8 cellular contexts compared by ENCODE assay signal in genomic region chr10:42638053-42638820, GRCh38. TPM values are rescaled to one million over a fixed set of nuclear protein-coding genes. Genes with fewer than 3 reads are reported as not detected.
DNase-seq lines count a peak whose midpoint lies in the region; ATAC-seq, FAIRE-seq and TF ChIP-seq lines count a peak whose summit lies in the region.

Gene ZNF33B, minus strand, starts transcription at chr10:42638570. Its CDS starts 1,642 bp downstream, at chr10:42636928.

- peak within 1 kb of the TSS; percentile 71 for H3K4ac ChIP-seq in trophoblast cell (ENCODE audit: low read depth, low read length)

- H3K18ac ChIP-seq in trophoblast cell (ENCODE audit: low read length), result peak within 1 kb of the TSS; percentile 91

- H2BK12ac ChIP-seq in trophoblast cell (ENCODE audit: low read length), result no peak within 1 kb of the TSS

- H3K9me3 ChIP-seq in trophoblast cell (ENCODE audit: insufficient read depth, low read depth, low read length), result no peaks in the 10 kb centered on the region
- H3K9me3 ChIP-seq in transverse colon, result no peaks in the 10 kb centered on the region

- H4K91ac ChIP-seq in trophoblast cell (ENCODE audit: low read depth, low read length), result peak within 1 kb of the TSS; percentile 96

- peak within 1 kb of the TSS; percentile 97 for H4K8ac ChIP-seq in trophoblast cell (ENCODE audit: low read depth, low read length)

- in situ Hi-C loops in transverse colon (cut with MboI; ENCODE audit: low pct_ligation_motif_present in 1 of 4, low pct_unique_long_range_greater_than_20kb in 1 of 4, low sequenced_read_pairs in 3 of 4), result no loop called here

- no peaks in the 10 kb centered on the region for H3K4me1 ChIP-seq in trophoblast cell (ENCODE audit: control insufficient read depth in 1 of 2, insufficient read depth in 2 of 2, low read length in 2 of 2)
- peaks cover 0 to 38% (median 7%) of the 10 kb centered on the region in 4 donors for H3K4me1 ChIP-seq in transverse colon

- H3K36me3 Mint-ChIP-seq in activated naive CD8-positive, alpha-beta T cell treated with anti-CD3 and anti-CD28 coated beads, Interleukin-2, amount 50 U/mL, for 24 hours (ENCODE audit: low read depth), result peaks cover 15% of the 10 kb centered on the region

- TF ChIP-seq POLR2A in GM12892 (IDR thresholded peaks at IDR 0.05; ENCODE audit: low read depth, low read length) (peak; percentile 89), transverse colon (IDR thresholded peaks at IDR 0.05) (peak; percentile 93)

- FAIRE-seq in GM12892 (lab: Jason Lieb, UNC), result peak; percentile 94

- peak within 1 kb of the TSS; percentile 74 for H2BK120ac ChIP-seq in trophoblast cell (ENCODE audit: insufficient read depth, low read length, poor library complexity)

- H3K36me3 ChIP-seq in trophoblast cell (ENCODE audit: control insufficient read depth in 1 of 2, insufficient read depth in 2 of 2, low read length in 2 of 2), result peaks cover 0 to 4% of the 10 kb centered on the region in 2 experiments
- H3K36me3 ChIP-seq in transverse colon, result peaks cover 0 to under 1% (median 0%) of the 10 kb centered on the region in 4 donors

- peak within 1 kb of the TSS; percentile 97 for H3K27ac ChIP-seq in trophoblast cell (ENCODE audit: low read depth, low read length)
- peak within 1 kb of the TSS; percentile 95 to 99 (median 96) for H3K27ac ChIP-seq in transverse colon

- H2AFZ ChIP-seq in trophoblast cell (ENCODE audit: insufficient read depth, low read length, poor library complexity), result peak within 1 kb of the TSS; percentile 93

- TF ChIP-seq EP300 in transverse colon (IDR thresholded peaks at IDR 0.05; ENCODE audit: low read depth), result no peak

- H3K27me3 Mint-ChIP-seq in activated naive CD8-positive, alpha-beta T cell treated with anti-CD3 and anti-CD28 coated beads, Interleukin-2, amount 50 U/mL, for 24 hours, result no peaks in the 10 kb centered on the region

- peak; percentile 96 for ATAC-seq in HG02840 (IDR thresholded peaks at IDR 0.05; ENCODE audit: low FRiP score, unreplicated experiment)
- ATAC-seq in activated naive CD8-positive, alpha-beta T cell treated with anti-CD3 and anti-CD28 coated beads, Interleukin-2, amount 50 U/mL, for 24 hours, result peak; percentile 98

- H3K79me1 ChIP-seq in trophoblast cell (ENCODE audit: low read length), result peaks cover 9% of the 10 kb centered on the region

- intact Hi-C loops in cardiac septum (cut with DNase I), result loop anchor here (2.0 to 10.0 kb wide), 2 partner anchors 85 to 147 kb away; partner anchors contain the start of gene BMS1
- intact Hi-C loops in transverse colon (cut with DNase I; ENCODE audit: low total_unique reads), result no loop called here

- H3K79me2 ChIP-seq in trophoblast cell (ENCODE audit: control insufficient read depth, insufficient read depth, low read length, poor library complexity), result peaks cover 6% of the 10 kb centered on the region

- no peak within 1 kb of the TSS for H3K23ac ChIP-seq in trophoblast cell (ENCODE audit: low read length)

- H3K27me3 ChIP-seq in trophoblast cell (ENCODE audit: insufficient read depth, low read length) (no peaks in the 10 kb centered on the region), transverse colon (no peaks in the 10 kb centered on the region)

- peak within 1 kb of the TSS; percentile 93 for H3K27ac Mint-ChIP-seq in activated naive CD8-positive, alpha-beta T cell treated with anti-CD3 and anti-CD28 coated beads, Interleukin-2, amount 50 U/mL, for 24 hours

- peak within 1 kb of the TSS; percentile 96 for H3K4me3 Mint-ChIP-seq in activated naive CD8-positive, alpha-beta T cell treated with anti-CD3 and anti-CD28 coated beads, Interleukin-2, amount 50 U/mL, for 24 hours

- TF ChIP-seq CTCF in transverse colon (IDR thresholded peaks at IDR 0.05), result no peak

- H2BK5ac ChIP-seq in trophoblast cell (ENCODE audit: low read depth, low read length, poor library complexity), result peak within 1 kb of the TSS; percentile 94

- WGBS in trophoblast cell (ENCODE audit: extremely low coverage, insufficient coverage, insufficient read length), result no CpG with 5 or more reads among the region's 62 CpGs
- WGBS in transverse colon (ENCODE audit: low coverage in 1 of 2), 2 donors, result 0 to 1% methylated on average over 4 to 62 of the region's 62 CpGs

- H3K9me3 Mint-ChIP-seq in activated naive CD8-positive, alpha-beta T cell treated with anti-CD3 and anti-CD28 coated beads, Interleukin-2, amount 50 U/mL, for 24 hours, result no peaks in the 10 kb centered on the region

- peak within 1 kb of the TSS; percentile 66 for H3K4me2 ChIP-seq in trophoblast cell (ENCODE audit: low read length)

- peaks cover 31% of the 10 kb centered on the region for H3K4me1 Mint-ChIP-seq in activated naive CD8-positive, alpha-beta T cell treated with anti-CD3 and anti-CD28 coated beads, Interleukin-2, amount 50 U/mL, for 24 hours

- DNase-seq in GM12892 (ENCODE audit: insufficient read length), result peak; percentile 71
- DNase-seq in NCI-H1436 (lab: John Stamatoyannopoulos, UW), result peak; percentile 93
- DNase-seq in SW480 (ENCODE audit: low spot score), result peak; percentile 94
- peak; percentile 92 for DNase-seq in activated naive CD8-positive, alpha-beta T cell treated with anti-CD3 and anti-CD28 coated beads, Interleukin-2, amount 50 U/mL, for 24 hours
- peak; percentile 98 for DNase-seq in cardiac septum (ENCODE audit: low spot score)
- DNase-seq in trophoblast cell, result peak; percentile 97 to 98
- DNase-seq in transverse colon, result peak; percentile 97

- H3K4me3 ChIP-seq in trophoblast cell (ENCODE audit: low read depth, low read length) (peak within 1 kb of the TSS; percentile 76), transverse colon (peak within 1 kb of the TSS; percentile 65 to 94 (median 72))

- H4K12ac ChIP-seq in trophoblast cell (ENCODE audit: low read depth, low read length), result peak within 1 kb of the TSS; percentile 98

- peak within 1 kb of the TSS; percentile 98 for H3K14ac ChIP-seq in trophoblast cell (ENCODE audit: low read length)

- H2AK5ac ChIP-seq in trophoblast cell (ENCODE audit: low read length), result no peak within 1 kb of the TSS

- peak within 1 kb of the TSS; percentile 82 for H3K9ac ChIP-seq in trophoblast cell (ENCODE audit: low read length)

RNA-seq across cellular contexts. Expression of gene ZNF33B, which starts in this region (rescaled TPM):
- polyA plus RNA-seq in GM12892 (2012; ENCODE audit: missing spikeins), result 8.2 TPM
- total RNA-seq in cardiac septum, result 7.4 TPM
- 8.7 and 10.6 TPM in 2 replicates for polyA plus RNA-seq in trophoblast cell (2013)
- total RNA-seq in transverse colon, result 10 to 100 TPM in 2 of 4 donors, 1 to 10 TPM in 2; 4.1 to 20.3 (median 12.9) TPM

Comparison
In these comparisons a context has a peak if more than half of its experiments do, and no peak if none do; other contexts are left out.
1. Peak in every context shown above with its lines: DNase-seq, ATAC-seq, H3K4me3 ChIP-seq and H3K27ac ChIP-seq.